12 cellular contexts compared by ENCODE assay signal in genomic region chr13:40251343-40252032, GRCh38.
DNase-seq lines count a peak whose midpoint lies in the region; TF ChIP-seq lines count a peak whose summit lies in the region.
"Had no signal": no experiment of that assay in that cellular context is flagged by ENCODE, and none has a peak within 500 bp of the region (broad histone marks: within the 10 kb centered on the region; RNA-seq: fewer than 3 reads in every experiment).

No MANE protein-coding gene starts in this region.

- H3K36me3 Mint-ChIP-seq in activated naive CD4-positive, alpha-beta T cell treated with anti-CD3 and anti-CD28 coated beads, Interleukin-2, amount 10 ng/mL, durations not matched to agents 7 days and 5 days = peaks cover 9% of the 10 kb centered on the region
- peaks cover 6% of the 10 kb centered on the region for H3K36me3 Mint-ChIP-seq in activated naive CD8-positive, alpha-beta T cell

- TF ChIP-seq CTCF in left ventricle myocardium inferior (IDR thresholded peaks at IDR 0.05; ENCODE audit: borderline replicate concordance) (no peak), vagina (IDR thresholded peaks at IDR 0.05) (no peak)

- H3K27me3 ChIP-seq in left ventricle myocardium inferior (ENCODE audit: low read depth) (no peaks in the 10 kb centered on the region), vagina (no peaks in the 10 kb centered on the region)
- H3K27me3 ChIP-seq: colonic mucosa had no signal

- CTCF ChIA-PET in activated naive CD4-positive, alpha-beta T cell treated with anti-CD3 and anti-CD28 coated beads, Interleukin-2, amount 10 ng/mL, durations not matched to agents 7 days and 5 days (lab: Charles Lee) = interaction anchor here (0.5 to 0.7 kb wide), 3 partner anchors 21 to 165 kb away, joined by 3 read pairs; no protein-coding TSS in a partner anchor

- H3K9me3 Mint-ChIP-seq in activated naive CD4-positive, alpha-beta T cell treated with anti-CD3 and anti-CD28 coated beads, Interleukin-2, amount 10 ng/mL, durations not matched to agents 7 days and 5 days = peaks cover 20% of the 10 kb centered on the region
- H3K9me3 Mint-ChIP-seq in activated naive CD8-positive, alpha-beta T cell (ENCODE audit: low read depth) = peaks cover 8% of the 10 kb centered on the region

- peaks cover 20% of the 10 kb centered on the region for H3K4me1 Mint-ChIP-seq in activated naive CD4-positive, alpha-beta T cell treated with anti-CD3 and anti-CD28 coated beads, Interleukin-2, amount 10 ng/mL, durations not matched to agents 7 days and 5 days
- H3K4me1 Mint-ChIP-seq in activated naive CD8-positive, alpha-beta T cell (ENCODE audit: low read depth) = peaks cover 44% of the 10 kb centered on the region

- H3K36me3 ChIP-seq in left ventricle myocardium inferior = no peaks in the 10 kb centered on the region
- no peaks in the 10 kb centered on the region for H3K36me3 ChIP-seq in vagina
- H3K36me3 ChIP-seq: colonic mucosa had no signal

- peak overlapping the region; percentile 61 for H3K27ac ChIP-seq in left ventricle myocardium inferior (replicated peaks)
- H3K27ac ChIP-seq in vagina = peak overlapping the region; percentile 40
- H3K27ac ChIP-seq: colonic mucosa had no signal

- intact Hi-C loops in left ventricle myocardium inferior (cut with micrococcal nuclease) = no loop called here
- intact Hi-C loops in vagina (cut with DNase I) = no loop called here

- H3K4me3 Mint-ChIP-seq in activated naive CD4-positive, alpha-beta T cell treated with anti-CD3 and anti-CD28 coated beads, Interleukin-2, amount 10 ng/mL, durations not matched to agents 7 days and 5 days = no peak overlapping the region
- H3K4me3 Mint-ChIP-seq in activated naive CD8-positive, alpha-beta T cell = peak overlapping the region; percentile 4

- no peaks in the 10 kb centered on the region for H3K27me3 Mint-ChIP-seq in activated naive CD4-positive, alpha-beta T cell treated with anti-CD3 and anti-CD28 coated beads, Interleukin-2, amount 10 ng/mL, durations not matched to agents 7 days and 5 days
- no peaks in the 10 kb centered on the region for H3K27me3 Mint-ChIP-seq in activated naive CD8-positive, alpha-beta T cell

- peak overlapping the region; percentile 39 for H3K27ac Mint-ChIP-seq in activated naive CD4-positive, alpha-beta T cell treated with anti-CD3 and anti-CD28 coated beads, Interleukin-2, amount 10 ng/mL, durations not matched to agents 7 days and 5 days
- peak overlapping the region; percentile 72 for H3K27ac Mint-ChIP-seq in activated naive CD8-positive, alpha-beta T cell

- no peak for TF ChIP-seq POLR2A in vagina (IDR thresholded peaks at IDR 0.05)

- DNase-seq in activated naive CD4-positive, alpha-beta T cell treated with anti-CD3 and anti-CD28 coated beads, Interleukin-2, amount 10 ng/mL, durations not matched to agents 7 days and 5 days = no peak
- no peak for DNase-seq in activated naive CD4-positive, alpha-beta T cell (lab: John Stamatoyannopoulos, UW)
- no peak for DNase-seq in left ventricle myocardium inferior
- DNase-seq in vagina (ENCODE audit: extremely low spot score in 2 of 2) = peak in 1 of 2 donors; percentile 87
- no peak for DNase-seq in NCI-H2081 (lab: John Stamatoyannopoulos, UW)
- DNase-seq in T1000 (lab: John Stamatoyannopoulos, UW) = no peak
- no peak for DNase-seq in HK-2 (ENCODE audit: unreplicated experiment)
- DNase-seq: colonic mucosa; NCI-H2171; stimulated activated CD8-positive, alpha-beta memory T cell treated with anti-CD3 and anti-CD28 coated beads, Interleukin-4, amount 100 ng/mL, for 48 hours had no signal

- peaks cover 23% of the 10 kb centered on the region for H3K4me1 ChIP-seq in left ventricle myocardium inferior
- H3K4me1 ChIP-seq in vagina = peaks cover 18% of the 10 kb centered on the region
- H3K4me1 ChIP-seq: colonic mucosa had no signal

- H3K4me3 ChIP-seq in left ventricle myocardium inferior (no peak overlapping the region), vagina (no peak overlapping the region)
- H3K4me3 ChIP-seq: colonic mucosa, smooth muscle cell had no signal

- H3K9me3 ChIP-seq in left ventricle myocardium inferior (replicated peaks) = peaks cover 11% of the 10 kb centered on the region
- H3K9me3 ChIP-seq in vagina = no peaks in the 10 kb centered on the region
- H3K9me3 ChIP-seq: colonic mucosa had no signal
